Comparison of ENCODE assay signal across 14 cellular contexts in the genomic region with DNA sequence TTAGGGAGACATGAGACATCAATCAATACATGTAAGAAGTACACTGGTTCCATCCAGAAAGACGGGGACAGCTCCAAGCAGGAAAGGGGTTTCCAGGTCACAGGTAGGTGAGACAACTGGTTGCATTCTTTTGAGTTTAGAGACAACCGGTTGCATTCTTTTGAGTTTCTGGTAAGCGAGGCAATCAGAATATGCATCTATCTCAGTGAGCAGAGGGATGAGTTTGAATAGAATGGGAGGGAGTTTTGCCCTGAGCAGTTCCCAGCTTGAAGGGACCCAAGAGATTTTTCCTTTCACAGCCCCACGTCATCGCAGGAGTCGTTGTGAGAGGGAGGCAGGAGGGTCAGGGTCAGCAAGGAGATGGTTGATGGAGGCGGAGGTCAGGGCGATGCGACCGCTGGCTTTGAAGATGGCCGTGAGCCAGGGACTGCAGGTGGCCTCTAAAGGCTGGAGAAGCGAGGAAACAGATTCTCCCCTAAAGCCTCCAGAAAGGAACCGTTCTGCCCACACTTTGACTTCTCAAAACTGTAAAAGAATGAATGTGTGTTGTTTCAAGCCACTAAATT. TPM values are rescaled to one million over a fixed set of nuclear protein-coding genes. Genes with fewer than 3 reads are reported as not detected.
DNase-seq lines count a peak whose midpoint lies in the region; ATAC-seq and TF ChIP-seq lines count a peak whose summit lies in the region.
"Had no signal": no experiment of that assay in that cellular context is flagged by ENCODE, and none has a peak within 500 bp of the region (broad histone marks: within the 10 kb centered on the region; RNA-seq: fewer than 3 reads in every experiment).

No MANE protein-coding gene starts in this region.

- no peak overlapping the region for H3K4me3 ChIP-seq in effector memory CD4-positive, alpha-beta T cell (ENCODE audit: insufficient read depth, low read depth, low read length, poor library complexity, severe bottlenecking)
- H3K4me3 ChIP-seq: dorsolateral prefrontal cortex, suprapubic skin had no signal

- TF ChIP-seq CTCF in CD4-positive, alpha-beta T cell (IDR thresholded peaks at IDR 0.05): no peak

- DNase-seq in CD4-positive, alpha-beta T cell: no peak
- no peak for DNase-seq in effector memory CD4-positive, alpha-beta T cell
- no peak for DNase-seq in OCI-M1 (lab: John Stamatoyannopoulos, UW)
- no peak for DNase-seq in ecto neural progenitor cell (ENCODE audit: low spot score)
- no peak for DNase-seq in islet precursor cell
- DNase-seq: activated gamma-delta T cell, COR-L47, NCI-H524 had no signal

- no peaks in the 10 kb centered on the region for H3K27me3 Mint-ChIP-seq in CD4-positive, alpha-beta T cell

- peak overlapping the region; percentile 61 for H3K4me3 Mint-ChIP-seq in CD4-positive, alpha-beta T cell
- H3K4me3 Mint-ChIP-seq: neural crest cell had no signal

- H3K27me3 ChIP-seq in CD4-positive, alpha-beta T cell (ENCODE audit: control insufficient read depth, insufficient read depth, low read length): no peaks in the 10 kb centered on the region
- H3K27me3 ChIP-seq in effector memory CD4-positive, alpha-beta T cell (replicated peaks; ENCODE audit: control insufficient read depth, insufficient read depth, low read length, poor library complexity, severe bottlenecking): no peaks in the 10 kb centered on the region

- POLR2A ChIA-PET in CD4-positive, alpha-beta T cell (lab: Charles Lee): interaction anchor here (0.6 to 1.8 kb wide), 10 partner anchors 8 to 220 kb away, joined by 3 to 9 read pairs (median 5); a partner anchor contains a TSS

- peak overlapping the region; percentile 93 for H3K27ac Mint-ChIP-seq in CD4-positive, alpha-beta T cell

- intact Hi-C loops in CD4-positive, alpha-beta T cell (cut with DNase I, micrococcal nuclease): no loop called here

- H3K27ac ChIP-seq in CD4-positive, alpha-beta T cell (ENCODE audit: low read depth, low read length): peak overlapping the region; percentile 69
- peak overlapping the region; percentile 59 for H3K27ac ChIP-seq in effector memory CD4-positive, alpha-beta T cell (ENCODE audit: insufficient read depth, low read length, poor library complexity, severe bottlenecking)
- H3K27ac ChIP-seq: dorsolateral prefrontal cortex, suprapubic skin had no signal

- CTCF ChIA-PET in CD4-positive, alpha-beta T cell (lab: Charles Lee): interaction anchor here (1.0 to 1.9 kb wide), 2 partner anchors 33 to 114 kb away, joined by 3 to 5 read pairs; no protein-coding TSS in a partner anchor

- peaks cover 18% of the 10 kb centered on the region for H3K4me1 ChIP-seq in effector memory CD4-positive, alpha-beta T cell (ENCODE audit: control insufficient read depth, insufficient read depth, low read length, poor library complexity, severe bottlenecking)

- H3K9me3 ChIP-seq in CD4-positive, alpha-beta T cell (ENCODE audit: control insufficient read depth, low read length): no peaks in the 10 kb centered on the region
- no peaks in the 10 kb centered on the region for H3K9me3 ChIP-seq in effector memory CD4-positive, alpha-beta T cell (ENCODE audit: control insufficient read depth, low read length)
- H3K9me3 ChIP-seq: suprapubic skin had no signal

- peaks cover 47% of the 10 kb centered on the region for H3K4me1 Mint-ChIP-seq in CD4-positive, alpha-beta T cell (ENCODE audit: low read depth)
- H3K4me1 Mint-ChIP-seq: neural crest cell had no signal

- H3K36me3 Mint-ChIP-seq in CD4-positive, alpha-beta T cell (ENCODE audit: low read depth): no peaks in the 10 kb centered on the region

- ATAC-seq in CD4-positive, alpha-beta T cell (ENCODE audit: poor library complexity): no peak
- ATAC-seq in GM19452 (IDR thresholded peaks at IDR 0.05; ENCODE audit: unreplicated experiment): peak; percentile 25
- ATAC-seq in HG03520 (IDR thresholded peaks at IDR 0.05; ENCODE audit: unreplicated experiment): peak; percentile 16
- no peak for ATAC-seq in GM21737 (IDR thresholded peaks at IDR 0.05; ENCODE audit: unreplicated experiment)

- peaks cover 2% of the 10 kb centered on the region for H3K9me3 Mint-ChIP-seq in CD4-positive, alpha-beta T cell

- no peaks in the 10 kb centered on the region for H3K36me3 ChIP-seq in effector memory CD4-positive, alpha-beta T cell (ENCODE audit: control insufficient read depth, insufficient read depth, low read length)
- H3K36me3 ChIP-seq: suprapubic skin had no signal

RNA-seq across cellular contexts. Expression of a gene that starts 36.5 kb away (rescaled TPM):
- 10 to 100 TPM; 11.3 to 13.2 TPM for total RNA-seq in CD4-positive, alpha-beta T cell

Comparison
In these comparisons a context has a peak if more than half of its experiments do, and no peak if none do; other contexts are left out.
1. ATAC-seq: peak in GM19452 (single experiment) and HG03520 (single experiment); none in CD4-positive, alpha-beta T cell (single experiment) and GM21737 (single experiment).